Comparison of ENCODE assay signal across 8 cellular contexts in genomic region chr16:71426069-71426879, GRCh38. TPM values are rescaled to one million over a fixed set of nuclear protein-coding genes. Genes with fewer than 3 reads are reported as not detected.
DNase-seq lines count a peak whose midpoint lies in the region; ATAC-seq and TF ChIP-seq lines count a peak whose summit lies in the region.

No MANE protein-coding gene starts in this region.

- peak overlapping the region; percentile 80 for H3K4me3 Mint-ChIP-seq in GM23338
- peak overlapping the region; percentile 83 for H3K4me3 Mint-ChIP-seq in type B pancreatic cell

- H3K9me2 ChIP-seq in GM23338 (ENCODE audit: insufficient read depth), result no peaks in the 10 kb centered on the region

- H3K36me3 ChIP-seq in GM23338 (ENCODE audit: insufficient read depth) (no peaks in the 10 kb centered on the region), body of pancreas (replicated peaks in 1 of 2; ENCODE audit: insufficient read depth in 1 of 2, low read depth in 2 of 2) (no peaks in the 10 kb centered on the region), lower lobe of right lung (no peaks in the 10 kb centered on the region)

- H3K27me3 ChIP-seq in GM23338 (ENCODE audit: insufficient read depth) (peaks cover 10% of the 10 kb centered on the region; the same call in 1 of the 2 replicates), body of pancreas (no peaks in the 10 kb centered on the region), lower lobe of right lung (ENCODE audit: low read depth) (peaks cover 32% of the 10 kb centered on the region)

- peaks cover 6% of the 10 kb centered on the region for H3F3A ChIP-seq in GM23338 (replicated peaks; ENCODE audit: low read depth)

- no peak for TF ChIP-seq CTCF in GM23338 (conservative IDR thresholded peaks at IDR 0.05; ENCODE audit: low read depth in 2 of 2)
- no peak for TF ChIP-seq CTCF in body of pancreas (IDR thresholded peaks at IDR 0.05)
- TF ChIP-seq CTCF in lower lobe of right lung (IDR thresholded peaks at IDR 0.05), result no peak
- no peak for TF ChIP-seq CTCF in type B pancreatic cell (conservative IDR thresholded peaks at IDR 0.05)

- H3K27ac ChIP-seq in GM23338 (ENCODE audit: low read depth) (no peak overlapping the region), body of pancreas (peak overlapping the region in 1 of 4 donors; percentile 55), lower lobe of right lung (no peak overlapping the region)

- H3K9me3 Mint-ChIP-seq in GM23338 (peaks cover 3% of the 10 kb centered on the region; the same call in 2 of the 3 replicates), type B pancreatic cell (no peaks in the 10 kb centered on the region)

- DNase-seq in DMS79 (lab: John Stamatoyannopoulos, UW) (peak; percentile 55), GM23338 (ENCODE audit: low spot score) (peak; percentile 95), NCI-H1930 (lab: John Stamatoyannopoulos, UW) (peak; percentile 45 to 61), body of pancreas (peak; percentile 31 to 76 (median 66)), lower lobe of right lung (no peak), type B pancreatic cell (ENCODE audit: extremely low spot score, unreplicated experiment) (peak; percentile 83)

- intact Hi-C loops in body of pancreas (cut with DNase I), result no loop called here
- intact Hi-C loops in lower lobe of right lung (cut with DNase I), result no loop called here

- peak overlapping the region; percentile 90 for H3K4me2 ChIP-seq in GM23338

- TF ChIP-seq POLR2A in body of pancreas (IDR thresholded peaks at IDR 0.05), result no peak

- H3K4me3 ChIP-seq in GM23338 (peak overlapping the region; percentile 76), body of pancreas (no peak overlapping the region), lower lobe of right lung (no peak overlapping the region)

- no peaks in the 10 kb centered on the region for H3K79me2 ChIP-seq in GM23338 (replicated peaks; ENCODE audit: insufficient read depth)

- H3K4me1 Mint-ChIP-seq in GM23338 (peaks cover 7% of the 10 kb centered on the region; the same call in 2 of the 3 replicates), type B pancreatic cell (ENCODE audit: unreplicated experiment) (peaks cover 8% of the 10 kb centered on the region)

- peak; percentile 90 for ATAC-seq in GM23338
- ATAC-seq in body of pancreas, result peak; percentile 33
- ATAC-seq in lower lobe of right lung, result peak; percentile 23 to 50
- ATAC-seq in GM18870 (IDR thresholded peaks at IDR 0.05; ENCODE audit: unreplicated experiment), result no peak
- ATAC-seq in HG02571 (IDR thresholded peaks at IDR 0.05; ENCODE audit: unreplicated experiment), result no peak

- H4K20me1 ChIP-seq in GM23338 (replicated peaks; ENCODE audit: insufficient read depth), result 0 out of 2 replicates have a peak, but pooled peaks cover 2% of the 10 kb centered on the region

- peaks cover 12% of the 10 kb centered on the region; the same call in 1 of the 2 replicates for H3K4me1 ChIP-seq in GM23338 (ENCODE audit: insufficient read depth)
- H3K4me1 ChIP-seq in body of pancreas, result no peaks in the 10 kb centered on the region
- no peaks in the 10 kb centered on the region for H3K4me1 ChIP-seq in lower lobe of right lung

- H2AFZ ChIP-seq in GM23338, result peak overlapping the region; percentile 99

- H3K27ac Mint-ChIP-seq in GM23338, result peak overlapping the region; percentile 47
- H3K27ac Mint-ChIP-seq in type B pancreatic cell, result peak overlapping the region; percentile 94

- H3K27me3 Mint-ChIP-seq in GM23338 (ENCODE audit: insufficient read depth, low read depth, poor library complexity), result peaks cover 25% of the 10 kb centered on the region
- H3K27me3 Mint-ChIP-seq in type B pancreatic cell, result peaks cover 62% of the 10 kb centered on the region

- H3K36me3 Mint-ChIP-seq in GM23338 (ENCODE audit: low read depth) (peaks cover 3% of the 10 kb centered on the region; the same call in 1 of the 3 replicates), type B pancreatic cell (no peaks in the 10 kb centered on the region)

- WGBS in body of pancreas, 2 donors, result 0 to 3% methylated on average over 9 to 36 of the region's 48 CpGs

- H3K9me3 ChIP-seq in body of pancreas (no peaks in the 10 kb centered on the region), lower lobe of right lung (no peaks in the 10 kb centered on the region)

TF ChIP-seq in GM23338, 12 proteins besides CTCF, POLR2A, EP300 and RAD21 (continues in another document):
- TF ChIP-seq ZNF462 (CRISPR knock-in tag; IDR thresholded peaks at IDR 0.05) (peak; percentile 81), ZNF114 (CRISPR knock-in tag; IDR thresholded peaks at IDR 0.05) (peak; percentile 78; the same call in 1 of the 2 replicates), CREB1 (CRISPR knock-in tag; IDR thresholded peaks at IDR 0.05; ENCODE audit: low read depth) (peak; percentile 73), ETS1 (IDR thresholded peaks at IDR 0.05) (peak; percentile 68), EZH2 (IDR thresholded peaks at IDR 0.05; ENCODE audit: low read depth, unreplicated experiment) (no peak), ZNF331 (CRISPR knock-in tag; IDR thresholded peaks at IDR 0.05; ENCODE audit: low read depth) (peak; percentile 90)

RNA-seq across cellular contexts. Expression of gene TLE7, which starts 15.6 kb away (rescaled TPM):
- 2.5 and 4.2 TPM in 2 replicates for total RNA-seq in GM23338 (2014; rRNA removed; shearing (Covaris generic))
- polyA plus RNA-seq in GM23338 (2016; fragmentation: Nextera tagmentation; extraction: Ambion mirVana), result 0.44 and 0.57 TPM in 2 replicates
- not detected for total RNA-seq in body of pancreas
- total RNA-seq in lower lobe of right lung, result not detected
- total RNA-seq in type B pancreatic cell (ENCODE audit: low replicate concordance), result not detected in 2 replicates

RNA-seq across cellular contexts. Expression of gene ZNF23, which starts 35.8 kb away (rescaled TPM):
- total RNA-seq in GM23338 (2014; rRNA removed; shearing (Covaris generic)), result 8.8 TPM in 2 replicates
- polyA plus RNA-seq in GM23338 (2016; fragmentation: Nextera tagmentation; extraction: Ambion mirVana), result 7.9 and 8.4 TPM in 2 replicates
- total RNA-seq in body of pancreas (1 to 10 TPM; 4.4 to 5.3 TPM), lower lobe of right lung (9.5 TPM), type B pancreatic cell (ENCODE audit: low replicate concordance) (9.8 and 11.1 TPM in 2 replicates)

Comparison
In these comparisons a context has a peak if more than half of its experiments do, and no peak if none do; other contexts are left out.
1. ATAC-seq: peak in GM23338 (single experiment), body of pancreas (single experiment) and lower lobe of right lung (2 of 2); none in GM18870 (single experiment) and HG02571 (single experiment).